In the genomic region with DNA sequence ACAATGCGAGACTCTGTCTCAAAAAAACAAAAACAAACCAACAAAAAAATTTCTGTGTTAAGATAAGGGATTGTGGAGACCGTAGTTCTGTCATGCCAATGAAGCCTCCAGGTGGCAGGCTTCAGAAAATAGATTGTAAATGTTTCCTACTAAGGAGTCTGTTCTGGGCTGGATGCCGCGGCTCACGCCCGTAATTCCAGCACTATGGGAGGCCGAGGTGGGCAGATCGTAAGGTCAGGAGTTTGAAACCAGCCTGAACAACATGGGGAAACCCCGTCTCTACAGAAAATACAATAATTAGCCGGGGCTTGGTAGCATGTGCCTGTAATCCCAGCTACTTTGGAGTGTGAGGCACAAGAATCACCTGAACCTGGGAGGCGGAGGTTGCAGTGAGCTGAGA, we compare ENCODE assay signal across 13 cellular contexts. TPM values are rescaled to one million over a fixed set of nuclear protein-coding genes. Genes with fewer than 3 reads are reported as not detected.
A peak's percentile ranks its signal among the peaks of the same experiment; 100 is the strongest.
DNase-seq lines count a peak whose midpoint lies in the region; ATAC-seq and TF ChIP-seq lines count a peak whose summit lies in the region.
"Had no signal": no experiment of that assay in that cellular context is flagged by ENCODE, and none has a peak within 500 bp of the region (broad histone marks: within the 10 kb centered on the region; RNA-seq: fewer than 3 reads in every experiment).

No MANE protein-coding gene starts in this region.

- CTCF ChIA-PET in mammary epithelial cell (lab: Charles Lee; ENCODE audit: low non-redundant PET) (no interaction called here), OCI-LY7 (lab: Charles Lee; ENCODE audit: unreplicated experiment) (interaction anchor here (0.6 kb wide), 1 partner anchor 52 kb away, joined by 3 read pairs; no protein-coding TSS in a partner anchor)

- H4K20me1 ChIP-seq in mammary epithelial cell (ENCODE audit: insufficient read depth, low read length) (no peaks in the 10 kb centered on the region), OCI-LY7 (ENCODE audit: insufficient read depth, low read length) (no peaks in the 10 kb centered on the region)

- H3K27ac ChIP-seq in mammary epithelial cell (ENCODE audit: insufficient read depth, low read depth, low read length) (no peak overlapping the region), OCI-LY7 (ENCODE audit: low read depth, low read length, poor library complexity, severe bottlenecking) (no peak overlapping the region)

- H3K4me3 ChIP-seq in mammary epithelial cell (replicated peaks in 1 of 3; ENCODE audit: insufficient read depth in 1 of 3, low read depth in 2 of 3, low read length in 3 of 3): no peak overlapping the region
- H3K4me3 ChIP-seq in OCI-LY7 (ENCODE audit: low read depth, low read length, poor library complexity, severe bottlenecking): no peak overlapping the region
- no peak overlapping the region for H3K4me3 ChIP-seq in fibroblast of villous mesenchyme (ENCODE audit: low read depth, low read length)

- 84% methylated on average over 9 of the region's 11 CpGs for WGBS in mammary epithelial cell (ENCODE audit: low coverage, missing lambda C conversion rate)

- TF ChIP-seq CTCF in mammary epithelial cell (conservative IDR thresholded peaks at IDR 0.05 in 1 of 2, IDR thresholded peaks at IDR 0.05 in 1 of 2; ENCODE audit: extremely low read depth in 1 of 2, insufficient read depth in 1 of 2, low read depth in 1 of 2, low read length in 2 of 2): peak in 1 of 2 donors; percentile 7
- peak; percentile 53 for TF ChIP-seq CTCF in OCI-LY7 (conservative IDR thresholded peaks at IDR 0.05; ENCODE audit: low read length)
- TF ChIP-seq CTCF in fibroblast of villous mesenchyme (IDR thresholded peaks at IDR 0.05; ENCODE audit: insufficient read depth, low read depth, low read length): peak; percentile 30

- in situ Hi-C loops in T47D (cut with HindIII; ENCODE audit: low pct_unique_long_range_greater_than_20kb, low sequenced_read_pairs) (no loop called here), mammary epithelial cell (cut with MboI; ENCODE audit: low sequenced_read_pairs in 2 of 2) (no loop called here)

- H3K4me1 ChIP-seq in mammary epithelial cell (ENCODE audit: insufficient read depth, low read length) (peaks cover 3% of the 10 kb centered on the region), OCI-LY7 (ENCODE audit: insufficient read depth, low read length, poor library complexity, severe bottlenecking) (peaks cover 36% of the 10 kb centered on the region)

- intact Hi-C loops in mammary epithelial cell (cut with micrococcal nuclease): loop anchor here (1.0 kb wide), 1 partner anchor 96 kb away; no protein-coding TSS in a partner anchor
- intact Hi-C loops in OCI-LY7 (cut with micrococcal nuclease; ENCODE audit: unreplicated experiment): no loop called here

- H3K9me3 ChIP-seq in mammary epithelial cell (replicated peaks; ENCODE audit: insufficient read depth, low read length) (no peaks in the 10 kb centered on the region), OCI-LY7 (ENCODE audit: low read length) (no peaks in the 10 kb centered on the region)

- ATAC-seq in GM19455 (IDR thresholded peaks at IDR 0.05; ENCODE audit: unreplicated experiment): no peak
- no peak for ATAC-seq in GM21526 (IDR thresholded peaks at IDR 0.05; ENCODE audit: low FRiP score, unreplicated experiment)
- ATAC-seq: left cardiac atrium, Right ventricle myocardium inferior had no signal

- no peak overlapping the region for H3K9ac ChIP-seq in mammary epithelial cell (ENCODE audit: insufficient read depth, low read length)

- no peak overlapping the region for H2AFZ ChIP-seq in mammary epithelial cell (ENCODE audit: low read depth, low read length)
- no peak overlapping the region for H2AFZ ChIP-seq in OCI-LY7 (ENCODE audit: low read length)

- H3K79me2 ChIP-seq in mammary epithelial cell (ENCODE audit: insufficient read depth, low read length): peaks cover 17% of the 10 kb centered on the region
- peaks cover 13% of the 10 kb centered on the region; the same call in 1 of the 2 replicates for H3K79me2 ChIP-seq in OCI-LY7 (ENCODE audit: insufficient read depth, low read depth, low read length)

- dilution Hi-C loops in mammary epithelial cell (cut with HindIII; ENCODE audit: low sequenced_read_pairs): no loop called here

- POLR2A ChIA-PET in OCI-LY7 (lab: Charles Lee): interaction anchor here (0.7 kb wide), 2 partner anchors 13 to 95 kb away, joined by 3 read pairs; no protein-coding TSS in a partner anchor

- no peaks in the 10 kb centered on the region for H3K9me2 ChIP-seq in OCI-LY7 (ENCODE audit: insufficient read depth, low read length)

- no TSS peak for BruUV-seq in mammary epithelial cell (replicated peaks; lab: Mats Ljungman, UMichigan)
- no TSS peak for BruUV-seq in OCI-LY7 (replicated peaks; lab: Mats Ljungman, UMichigan)

- DNase-seq in T47D (ENCODE audit: low read depth in 1 of 2, low spot score in 1 of 2) (peak; percentile 28 to 61), mammary epithelial cell (no peak), OCI-LY7 (ENCODE audit: low spot score) (no peak), fibroblast of villous mesenchyme (ENCODE audit: low read depth) (peak; percentile 58), SHP77 treated with DMSO at 0.1 percent for 48 hours (lab: John Stamatoyannopoulos, UW) (no peak)
- no peak for DNase-seq in activated CD8-positive, alpha-beta memory T cell treated with anti-CD3 and anti-CD28 coated beads, Interleukin-2, amount 50 U/mL, for 48 hours
- DNase-seq: activated CD4-positive, alpha-beta T cell treated with anti-CD3 and anti-CD28 coated beads, Interleukin-2, amount 50 U/mL, for 4 hours; CD4-positive, alpha-beta memory T cell; left cardiac atrium; NCI-H1417 had no signal

- H3K36me3 ChIP-seq in mammary epithelial cell (ENCODE audit: insufficient read depth, low read length) (no peaks in the 10 kb centered on the region), OCI-LY7 (ENCODE audit: insufficient read depth, low read length) (peaks cover 24% of the 10 kb centered on the region; the same call in 1 of the 2 replicates)

- no peak overlapping the region for H3K4me2 ChIP-seq in mammary epithelial cell (ENCODE audit: insufficient read depth, low read depth, low read length)
- H3K4me2 ChIP-seq in OCI-LY7 (ENCODE audit: low read length): no peak overlapping the region

- H3K27me3 ChIP-seq in mammary epithelial cell (ENCODE audit: insufficient read depth, low read length): no peaks in the 10 kb centered on the region

RNA-seq across cellular contexts. Expression of a gene that starts 4.4 kb away (rescaled TPM):
- total RNA-seq in mammary epithelial cell (10 to 100 TPM; 10.3 to 12.1 TPM), OCI-LY7 (2022) (37.3 and 40.8 TPM in 2 replicates), fibroblast of villous mesenchyme (21.6 and 24.2 TPM in 2 replicates)
- polyA plus RNA-seq in mammary epithelial cell: 3.8 TPM
- polyA minus RNA-seq in mammary epithelial cell: 16.1 TPM
- 23.6 and 27.0 TPM in 2 replicates for total RNA-seq in OCI-LY7 (2014; rRNA removed; shearing (Covaris generic))

RNA-seq across cellular contexts. Expression of a gene that starts 7.1 kb away (rescaled TPM):
- total RNA-seq in mammary epithelial cell (not detected), OCI-LY7 (2022) (33.6 and 38.8 TPM in 2 replicates), fibroblast of villous mesenchyme (not detected in 2 replicates)
- not detected for polyA plus RNA-seq in mammary epithelial cell
- not detected for polyA minus RNA-seq in mammary epithelial cell
- total RNA-seq in OCI-LY7 (2014; rRNA removed; shearing (Covaris generic)): 53.4 and 58.2 TPM in 2 replicates
- total RNA-seq: CD4-positive, alpha-beta memory T cell; left cardiac atrium; Right ventricle myocardium inferior had no signal

RNA-seq across cellular contexts. Expression of a gene that starts 30.3 kb away (rescaled TPM):
- 10 to 100 TPM in 1 of 2 donors, 1 to 10 TPM in 1; 3.0 to 15.7 TPM for total RNA-seq in mammary epithelial cell
- 2.2 TPM for polyA plus RNA-seq in mammary epithelial cell
- 17.3 TPM for polyA minus RNA-seq in mammary epithelial cell
- total RNA-seq in OCI-LY7 (2014; rRNA removed; shearing (Covaris generic)): 5.7 and 7.5 TPM in 2 replicates
- total RNA-seq in OCI-LY7 (2022): 30.3 and 35.9 TPM in 2 replicates
- 2.2 and 2.3 TPM in 2 replicates for total RNA-seq in fibroblast of villous mesenchyme

RNA-seq across cellular contexts. Expression of a gene that starts 56.4 kb away (rescaled TPM):
- total RNA-seq in mammary epithelial cell (100 to 1,000 TPM in 1 of 2 donors, 10 to 100 TPM in 1; 95.7 to 182 TPM), OCI-LY7 (2022) (144 and 146 TPM in 2 replicates), fibroblast of villous mesenchyme (104 and 170 TPM in 2 replicates)
- 95.0 TPM for polyA plus RNA-seq in mammary epithelial cell
- polyA minus RNA-seq in mammary epithelial cell: 286 TPM
- total RNA-seq in OCI-LY7 (2014; rRNA removed; shearing (Covaris generic)): 54.3 and 67.2 TPM in 2 replicates

Comparison
In these comparisons a context has a peak if more than half of its experiments do, and no peak if none do; other contexts are left out.
1. DNase-seq: peak in T47D (2 of 2) and fibroblast of villous mesenchyme (single experiment); none in mammary epithelial cell (single experiment), OCI-LY7 (single experiment), SHP77 treated with DMSO at 0.1 percent for 48 hours (single experiment) and activated CD8-positive, alpha-beta memory T cell treated with anti-CD3 and anti-CD28 coated beads, Interleukin-2, amount 50 U/mL, for 48 hours (single experiment).
2. RNA of a gene that starts 7.1 kb away (total RNA-seq): 33.6 to 58.2 TPM in OCI-LY7; not detected in mammary epithelial cell and not detected in fibroblast of villous mesenchyme; every median in the first group is over 10 times any median in the second.